ENCODE assay signal across 22 cellular contexts in genomic region chr1:212078826-212079225, GRCh38. TPM values are rescaled to one million over a fixed set of nuclear protein-coding genes. Genes with fewer than 3 reads are reported as not detected.
DNase-seq lines count a peak whose midpoint lies in the region; ATAC-seq and TF ChIP-seq lines count a peak whose summit lies in the region.
"Had no signal": no experiment of that assay in that cellular context is flagged by ENCODE, and none has a peak within 500 bp of the region (broad histone marks: within the 10 kb centered on the region; RNA-seq: fewer than 3 reads in every experiment).

No MANE protein-coding gene starts in this region.

- no peak for ATAC-seq in HG02588 (IDR thresholded peaks at IDR 0.05; ENCODE audit: unreplicated experiment)
- no peak for ATAC-seq in HG03442 (IDR thresholded peaks at IDR 0.05; ENCODE audit: unreplicated experiment)
- ATAC-seq: GM23338, HCT116 had no signal

- TF ChIP-seq CTCF in AG10803 (conservative IDR thresholded peaks at IDR 0.05; ENCODE audit: low read length), result no peak
- TF ChIP-seq CTCF in chondrocyte (IDR thresholded peaks at IDR 0.05), result no peak
- no peak for TF ChIP-seq CTCF in osteoblast (IDR thresholded peaks at IDR 0.05; ENCODE audit: extremely low read depth, low read depth, low read length)
- TF ChIP-seq CTCF in spleen (IDR thresholded peaks at IDR 0.05 in 8 of 11, conservative IDR thresholded peaks at IDR 0.05 in 3 of 11), result no peak

- peaks cover 3% of the 10 kb centered on the region for H3K36me3 ChIP-seq in osteoblast (ENCODE audit: insufficient read depth, low read length)
- peaks cover 0 to 16% (median 0%) of the 10 kb centered on the region in 6 donors for H3K36me3 ChIP-seq in spleen

- no peak overlapping the region for H3K4me2 ChIP-seq in osteoblast (ENCODE audit: insufficient read depth, low read length)
- H3K4me2 ChIP-seq: BLaER1 treated with 17β-estradiol and CSF1 and Interleukin-3, amounts not matched to agents 10 nM and 100 nM; GM23338 had no signal

- no peak overlapping the region for H3K4me3 Mint-ChIP-seq in chondrocyte (ENCODE audit: unreplicated experiment)
- H3K4me3 Mint-ChIP-seq: CD14-positive monocyte; CD4-positive, alpha-beta T cell; CD8-positive, alpha-beta memory T cell; GM23338; H9 had no signal

- H2AFZ ChIP-seq in osteoblast (ENCODE audit: low read length), result peak overlapping the region; percentile 48
- H2AFZ ChIP-seq: GM23338 had no signal

- peaks cover 3% of the 10 kb centered on the region for H3K4me1 Mint-ChIP-seq in chondrocyte (ENCODE audit: low read depth)
- H3K4me1 Mint-ChIP-seq: CD14-positive monocyte; CD8-positive, alpha-beta memory T cell; GM23338; H9 had no signal

- H3K27me3 Mint-ChIP-seq in chondrocyte (ENCODE audit: low read depth), result no peaks in the 10 kb centered on the region
- H3K27me3 Mint-ChIP-seq: CD4-positive, alpha-beta T cell; CD8-positive, alpha-beta memory T cell had no signal

- H3K27ac ChIP-seq in osteoblast (ENCODE audit: low read depth, low read length) (no peak overlapping the region), spleen (no peak overlapping the region)
- H3K27ac ChIP-seq: BLaER1 treated with 17β-estradiol and CSF1 and Interleukin-3, amounts not matched to agents 10 nM and 100 nM had no signal

- peak overlapping the region; percentile 33 for H3K27ac Mint-ChIP-seq in chondrocyte (ENCODE audit: unreplicated experiment)
- H3K27ac Mint-ChIP-seq: CD14-positive monocyte; CD4-positive, alpha-beta T cell; CD8-positive, alpha-beta memory T cell; GM23338; H9 had no signal

- H3K4me3 ChIP-seq in AG10803 (ENCODE audit: low read length), result no peak overlapping the region
- no peak overlapping the region for H3K4me3 ChIP-seq in osteoblast (ENCODE audit: insufficient read depth, low read length)
- no peak overlapping the region for H3K4me3 ChIP-seq in spleen
- H3K4me3 ChIP-seq: BLaER1 treated with 17β-estradiol and CSF1 and Interleukin-3, amounts not matched to agents 10 nM and 100 nM; GM23338 had no signal

- no peaks in the 10 kb centered on the region for H3K27me3 ChIP-seq in osteoblast (ENCODE audit: insufficient read depth, low read length)
- no peaks in the 10 kb centered on the region for H3K27me3 ChIP-seq in spleen (replicated peaks in 1 of 7)
- H3K27me3 ChIP-seq: BE2C; BLaER1 treated with 17β-estradiol and CSF1 and Interleukin-3, amounts not matched to agents 10 nM and 100 nM had no signal

- no peaks in the 10 kb centered on the region for H3K36me3 Mint-ChIP-seq in chondrocyte (ENCODE audit: low read depth)
- H3K36me3 Mint-ChIP-seq: CD8-positive, alpha-beta memory T cell had no signal

- peak; percentile 44 for DNase-seq in AG10803 (ENCODE audit: low read depth)
- no peak for DNase-seq in chondrocyte (ENCODE audit: low spot score)
- DNase-seq in fibroblast of gingiva (ENCODE audit: low read depth), result peak; percentile 58
- DNase-seq in osteoblast (ENCODE audit: insufficient read length, low spot score, missing footprints), result no peak
- DNase-seq in spleen, result no peak
- DNase-seq in NCI-H187 (lab: John Stamatoyannopoulos, UW), result no peak
- DNase-seq: AML-193; BE2C; Calu3; CD4-positive, alpha-beta T cell; CD8-positive, alpha-beta memory T cell; COR-L47; DMS53; DMS79 treated with DMSO at 0.1 percent for 48 hours; GF-D8; H9 had no signal

- no peak for TF ChIP-seq POLR2A in spleen (IDR thresholded peaks at IDR 0.05)

- H3K9me3 ChIP-seq in osteoblast (ENCODE audit: low read depth, low read length) (no peaks in the 10 kb centered on the region), spleen (no peaks in the 10 kb centered on the region)
- H3K9me3 ChIP-seq: BE2C had no signal

- 89 to 99% (median 93%) methylated on average over 2 of the region's 2 CpGs for WGBS in spleen, 5 donors

- intact Hi-C loops in spleen (cut with DNase I; ENCODE audit: low total_unique reads), result no loop called here

- no peaks in the 10 kb centered on the region for H4K20me1 ChIP-seq in osteoblast (ENCODE audit: insufficient read depth, low read length)
- H4K20me1 ChIP-seq: BLaER1 treated with 17β-estradiol and CSF1 and Interleukin-3, amounts not matched to agents 10 nM and 100 nM had no signal

- H3K79me2 ChIP-seq in osteoblast (ENCODE audit: insufficient read depth, low read length), result no peaks in the 10 kb centered on the region

- H3K9me3 Mint-ChIP-seq in chondrocyte (ENCODE audit: low read depth), result no peaks in the 10 kb centered on the region
- H3K9me3 Mint-ChIP-seq: CD14-positive monocyte; CD4-positive, alpha-beta T cell; CD8-positive, alpha-beta memory T cell; GM23338; H9 had no signal

- no peaks in the 10 kb centered on the region for H3K4me1 ChIP-seq in osteoblast (ENCODE audit: insufficient read depth, low read length)
- H3K4me1 ChIP-seq in spleen, result no peaks in the 10 kb centered on the region
- H3K4me1 ChIP-seq: BE2C; BLaER1 treated with 17β-estradiol and CSF1 and Interleukin-3, amounts not matched to agents 10 nM and 100 nM had no signal

RNA-seq across cellular contexts. Expression of gene DTL, which starts 43.3 kb away (rescaled TPM):
- total RNA-seq in chondrocyte, result 3.6 to 24.2 TPM (median 3.8 TPM) in 3 replicates
- 2.9 and 3.2 TPM in 2 replicates for total RNA-seq in osteoblast
- total RNA-seq in spleen, result 10 to 100 TPM in 5 of 7 donors, 1 to 10 TPM in 2; 5.8 to 15.7 (median 12.5) TPM
- polyA plus RNA-seq in spleen, result 1 to 10 TPM in 2 of 3 donors, under 1 TPM in 1; 0.76 to 3.6 (median 2.3) TPM
- polyA plus RNA-seq: CD14-positive monocyte had no signal

RNA-seq across cellular contexts. Expression of gene INTS7, which starts 43.5 kb away (rescaled TPM):
- 14.5 to 18.6 TPM (median 17.8 TPM) in 3 replicates for total RNA-seq in chondrocyte
- 20.3 and 21.5 TPM in 2 replicates for total RNA-seq in osteoblast
- 10 to 100 TPM; 11.1 to 16.5 (median 14.8) TPM for total RNA-seq in spleen
- 1 to 10 TPM; 5.4 to 6.3 (median 6.0) TPM for polyA plus RNA-seq in spleen

Comparison
In these comparisons a context has a peak if more than half of its experiments do, and no peak if none do; other contexts are left out.
1. DNase-seq: peak in AG10803 (single experiment) and fibroblast of gingiva (single experiment); none in chondrocyte (single experiment), osteoblast (single experiment), spleen (single experiment) and NCI-H187 (0 of 2).